8 cellular contexts compared by ENCODE assay signal in genomic region chr20:53582574-53583351, GRCh38. TPM values are rescaled to one million over a fixed set of nuclear protein-coding genes. Genes with fewer than 3 reads are reported as not detected.
A peak's percentile ranks its signal among the peaks of the same experiment; 100 is the strongest.
DNase-seq lines count a peak whose midpoint lies in the region; ATAC-seq lines count a peak whose summit lies in the region.

No MANE protein-coding gene starts in this region.

- H3K27me3 Mint-ChIP-seq in naive B cell = no peaks in the 10 kb centered on the region

- intact Hi-C loops in Right ventricle myocardium inferior (cut with DNase I) (no loop called here), cardiac septum (cut with DNase I) (loop anchor here (5.0 kb wide), 3 partner anchors 155 to 290 kb away; no protein-coding TSS in a partner anchor)

- H3K36me3 Mint-ChIP-seq in naive B cell = peaks cover 7 to 9% of the 10 kb centered on the region in 2 donors

- no peak for DNase-seq in Right ventricle myocardium inferior (ENCODE audit: missing footprints)
- no peak for DNase-seq in cardiac septum (ENCODE audit: low spot score)
- DNase-seq in T follicular helper cell (ENCODE audit: low read depth) = peak; percentile 43
- peak; percentile 83 for DNase-seq in dermis blood vessel endothelial cell
- DNase-seq in naive B cell = no peak
- DNase-seq in NCI-H345 (lab: John Stamatoyannopoulos, UW) = no peak
- no peak for DNase-seq in NCI-H82 treated with DMSO at 0.1 percent for 48 hours (lab: John Stamatoyannopoulos, UW; ENCODE audit: unreplicated experiment)

- ATAC-seq in Right ventricle myocardium inferior = peak; percentile 58
- ATAC-seq in naive B cell (ENCODE audit: low read depth in 2 of 2) = no peak
- no peak for ATAC-seq in GM18517 (IDR thresholded peaks at IDR 0.05; ENCODE audit: unreplicated experiment)

- no peaks in the 10 kb centered on the region for H3K9me3 Mint-ChIP-seq in naive B cell

- peak overlapping the region; percentile 29 to 84 (median 72) for H3K4me3 Mint-ChIP-seq in naive B cell

- H3K4me1 Mint-ChIP-seq in naive B cell = peaks cover 42 to 89% (median 66%) of the 10 kb centered on the region in 3 donors

- peak overlapping the region; percentile 74 to 95 (median 90) for H3K27ac Mint-ChIP-seq in naive B cell

RNA-seq across cellular contexts. Expression of gene ZNF217, which starts 10.9 kb away (rescaled TPM):
- total RNA-seq in Right ventricle myocardium inferior (8.3 TPM), cardiac septum (10.7 TPM), dermis blood vessel endothelial cell (17.5 and 17.6 TPM in 2 replicates)
- 10 to 100 TPM in 5 of 6 donors, 1 to 10 TPM in 1; 8.8 to 31.0 (median 24.7) TPM for polyA plus RNA-seq in naive B cell (ENCODE audit: low read depth in 6 of 6)

Comparison
In these comparisons a context has a peak if more than half of its experiments do, and no peak if none do; other contexts are left out.
1. DNase-seq: peak in T follicular helper cell (single experiment) and dermis blood vessel endothelial cell (single experiment); none in Right ventricle myocardium inferior (single experiment), cardiac septum (single experiment), naive B cell (single experiment), NCI-H345 (single experiment) and NCI-H82 treated with DMSO at 0.1 percent for 48 hours (single experiment).